Comparison of ENCODE assay signal across 12 cellular contexts in genomic region chr12:480831-481230, GRCh38. TPM values are rescaled to one million over a fixed set of nuclear protein-coding genes. Genes with fewer than 3 reads are reported as not detected.
DNase-seq lines count a peak whose midpoint lies in the region; ATAC-seq and TF ChIP-seq lines count a peak whose summit lies in the region.
"Had no signal": no experiment of that assay in that cellular context is flagged by ENCODE, and none has a peak within 500 bp of the region (broad histone marks: within the 10 kb centered on the region; RNA-seq: fewer than 3 reads in every experiment).

No MANE protein-coding gene starts in this region.

- TF ChIP-seq CTCF in smooth muscle cell (IDR thresholded peaks at IDR 0.05; ENCODE audit: borderline replicate concordance, insufficient read depth, poor library complexity, severe bottlenecking): no peak

- H3K9me3 ChIP-seq in smooth muscle cell (replicated peaks; ENCODE audit: low read depth): no peaks in the 10 kb centered on the region

- H4K20me1 ChIP-seq in smooth muscle cell (ENCODE audit: low read depth): no peaks in the 10 kb centered on the region

- no peaks in the 10 kb centered on the region for H3K79me2 ChIP-seq in smooth muscle cell (ENCODE audit: low read depth)

- DNase-seq in HT1080 (ENCODE audit: low read depth): peak; percentile 44
- peak; percentile 92 for DNase-seq in astrocyte of the hippocampus (ENCODE audit: low read depth, low spot score)
- peak; percentile 46 for DNase-seq in kidney glomerular epithelial cell (lab: John Stamatoyannopoulos, UW)
- no peak for DNase-seq in smooth muscle cell (lab: John Stamatoyannopoulos, UW; ENCODE audit: unreplicated experiment)
- no peak for DNase-seq in COR-L47 (lab: John Stamatoyannopoulos, UW)
- DNase-seq in DMS114 treated with DMSO at 0.1 percent for 48 hours (lab: John Stamatoyannopoulos, UW; ENCODE audit: unreplicated experiment): no peak
- DNase-seq in NCI-H524 treated with DMSO at 0.1 percent for 48 hours (lab: John Stamatoyannopoulos, UW): no peak
- DNase-seq: activated CD8-positive, alpha-beta memory T cell treated with anti-CD3 and anti-CD28 coated beads, Interleukin-2, amount 50 U/mL, for 4 hours; CD4-positive, CD25-positive, alpha-beta regulatory T cell; stimulated activated CD8-positive, alpha-beta memory T cell treated with anti-CD3 and anti-CD28 coated beads, Interleukin-4, amount 100 ng/mL, for 48 hours had no signal

- no peaks in the 10 kb centered on the region for H3K4me1 ChIP-seq in smooth muscle cell (ENCODE audit: low read depth)

- H3K4me3 ChIP-seq in smooth muscle cell: no peak overlapping the region

- H2AFZ ChIP-seq in smooth muscle cell (ENCODE audit: low read depth): no peak overlapping the region

- peak overlapping the region; percentile 23 for H3K4me2 ChIP-seq in smooth muscle cell

- WGBS in smooth muscle cell (ENCODE audit: low lambda C conversion rate): 25% methylated on average over 4 of the region's 4 CpGs

- H3F3A ChIP-seq in smooth muscle cell (ENCODE audit: low read depth): no peaks in the 10 kb centered on the region

- peak overlapping the region; percentile 90 for H3K27ac ChIP-seq in smooth muscle cell (ENCODE audit: low read depth)

- peak overlapping the region; percentile 59 for H3K9ac ChIP-seq in smooth muscle cell (ENCODE audit: low read depth)

- ATAC-seq in GM21515 (IDR thresholded peaks at IDR 0.05; ENCODE audit: unreplicated experiment): no peak
- ATAC-seq: Panc1 had no signal

- H3K27me3 ChIP-seq in smooth muscle cell (ENCODE audit: low read depth): no peaks in the 10 kb centered on the region

- no peaks in the 10 kb centered on the region for H3K36me3 ChIP-seq in smooth muscle cell (ENCODE audit: low read depth)

RNA-seq across cellular contexts. Expression of gene B4GALNT3, which starts 21.1 kb away (rescaled TPM):
- total RNA-seq in HT1080 (2014; rRNA removed; shearing (Covaris generic)): 0.27 and 0.50 TPM in 2 replicates
- polyA plus RNA-seq in HT1080 (2015; cell fraction: cytosol; rRNA removed): 0.72 and 1.6 TPM in 2 replicates
- 1.5 and 2.8 TPM in 2 replicates for polyA plus RNA-seq in HT1080 (2015; cell fraction: nucleus; rRNA removed)
- 3.8 and 5.7 TPM in 2 replicates for total RNA-seq in smooth muscle cell
- 5.1 and 5.9 TPM in 2 replicates for polyA plus RNA-seq in smooth muscle cell

Comparison
In these comparisons a context has a peak if more than half of its experiments do, and no peak if none do; other contexts are left out.
1. DNase-seq: peak in HT1080 (single experiment), astrocyte of the hippocampus (single experiment) and kidney glomerular epithelial cell (single experiment); none in smooth muscle cell (single experiment), COR-L47 (single experiment), DMS114 treated with DMSO at 0.1 percent for 48 hours (single experiment) and NCI-H524 treated with DMSO at 0.1 percent for 48 hours (single experiment).